24 cellular contexts compared by ENCODE assay signal in the genomic region with DNA sequence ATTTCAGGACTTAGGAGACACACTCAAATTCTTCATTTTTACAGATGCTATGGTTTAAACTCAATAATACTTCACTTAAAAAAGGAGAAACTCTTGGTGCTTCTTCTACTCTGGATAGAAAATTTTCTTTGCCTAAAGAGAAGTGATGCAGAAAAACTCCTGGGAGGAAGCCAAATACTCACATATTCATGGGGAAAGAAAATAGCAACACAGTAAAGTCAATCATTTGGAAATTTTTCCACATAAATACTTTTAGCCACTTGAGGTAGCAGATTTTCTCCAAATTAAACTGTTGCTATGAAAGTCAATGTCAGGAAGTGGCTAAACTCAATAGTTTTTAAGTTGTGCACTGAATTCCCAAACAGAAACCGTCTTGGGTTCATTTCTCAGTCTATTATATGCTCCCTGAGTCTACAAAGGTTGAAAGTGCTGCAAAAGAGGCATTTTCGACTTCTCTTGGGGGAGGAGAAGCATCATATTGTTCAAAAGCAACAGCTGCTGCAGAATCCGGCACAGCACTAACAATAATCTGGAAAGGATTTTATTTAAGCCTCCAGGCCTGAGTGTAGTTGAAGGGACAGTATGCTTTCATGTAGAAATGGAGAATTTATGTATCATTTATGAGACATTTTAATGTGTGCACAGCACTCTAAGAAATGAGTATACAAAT.
DNase-seq lines count a peak whose midpoint lies in the region; ATAC-seq and TF ChIP-seq lines count a peak whose summit lies in the region.
"Had no signal": no experiment of that assay in that cellular context is flagged by ENCODE, and none has a peak within 500 bp of the region (broad histone marks: within the 10 kb centered on the region; RNA-seq: fewer than 3 reads in every experiment).

No MANE protein-coding gene starts in this region.

- peak overlapping the region; percentile 90 for H3K27ac ChIP-seq in angular gyrus (ENCODE audit: low read depth, low read length)
- H3K27ac ChIP-seq in Peyer's patch = no peak overlapping the region

- intact Hi-C loops in left colon (cut with DNase I, micrococcal nuclease) = no loop called here

- no peak for ATAC-seq in left colon
- no peak for ATAC-seq in HG03135 (IDR thresholded peaks at IDR 0.05; ENCODE audit: unreplicated experiment)
- ATAC-seq: HCT116 had no signal

- no peaks in the 10 kb centered on the region for H3K9me3 ChIP-seq in Peyer's patch
- H3K9me3 ChIP-seq: MG63 had no signal

- no peak for TF ChIP-seq POLR2A in Peyer's patch (IDR thresholded peaks at IDR 0.05)

- no peak for TF ChIP-seq CTCF in Peyer's patch (IDR thresholded peaks at IDR 0.05)

- H3K27me3 ChIP-seq in Peyer's patch = no peaks in the 10 kb centered on the region
- H3K27me3 ChIP-seq: MG63 had no signal

- in situ Hi-C loops in Caki2 (cut with HindIII; ENCODE audit: low pct_unique_long_range_greater_than_20kb, low sequenced_read_pairs) = no loop called here

- DNase-seq in Caki2 (ENCODE audit: low read depth) (peak; percentile 22), inferior parietal cortex (ENCODE audit: extremely low spot score) (peak; percentile 37), pons (ENCODE audit: low spot score) (peak; percentile 42), Peyer's patch (no peak), NCI-H146 (lab: John Stamatoyannopoulos, UW) (no peak), left colon (no peak)
- DNase-seq: Calu3; CD4-positive, alpha-beta T cell; DMS53; EL; GOT3; Kasumi-1; MG63; NCI-H1092; NCI-H1436 treated with DMSO at 0.1 percent for 48 hours; NCI-H2029 treated with DMSO at 0.1 percent for 48 hours; NCI-H446 treated with DMSO at 0.1 percent for 48 hours; NCI-H748 treated with DMSO at 0.1 percent for 48 hours; OCI-M1; RPMI8226; SHP77 treated with DMSO at 0.1 percent for 48 hours had no signal

- H3K4me1 ChIP-seq in Peyer's patch = no peaks in the 10 kb centered on the region

- no peak overlapping the region for H3K4me3 ChIP-seq in Peyer's patch
- H3K4me3 ChIP-seq: MG63 had no signal

- no peaks in the 10 kb centered on the region for H3K36me3 ChIP-seq in Peyer's patch
- H3K36me3 ChIP-seq: MG63 had no signal

Comparison
In these comparisons a context has a peak if more than half of its experiments do, and no peak if none do; other contexts are left out.
1. DNase-seq: peak in Caki2 (single experiment), inferior parietal cortex (single experiment) and pons (single experiment); none in Peyer's patch (0 of 3), NCI-H146 (single experiment) and left colon (0 of 2).